ENCODE assay signal across 1 cellular context in genomic region chr2:201204655-201205515, GRCh38.
TF ChIP-seq lines count a peak whose summit lies in the region.

No MANE protein-coding gene starts in this region.

TF ChIP-seq in SK-N-SH treated with all-trans-retinoic acid at 6 μM for 48 hours, 23 proteins besides CTCF, POLR2A, EP300 and RAD21 (continued from another document):
- no peak for TF ChIP-seq TSHZ2 (CRISPR knock-in tag; IDR thresholded peaks at IDR 0.05)
